In the genomic region with DNA sequence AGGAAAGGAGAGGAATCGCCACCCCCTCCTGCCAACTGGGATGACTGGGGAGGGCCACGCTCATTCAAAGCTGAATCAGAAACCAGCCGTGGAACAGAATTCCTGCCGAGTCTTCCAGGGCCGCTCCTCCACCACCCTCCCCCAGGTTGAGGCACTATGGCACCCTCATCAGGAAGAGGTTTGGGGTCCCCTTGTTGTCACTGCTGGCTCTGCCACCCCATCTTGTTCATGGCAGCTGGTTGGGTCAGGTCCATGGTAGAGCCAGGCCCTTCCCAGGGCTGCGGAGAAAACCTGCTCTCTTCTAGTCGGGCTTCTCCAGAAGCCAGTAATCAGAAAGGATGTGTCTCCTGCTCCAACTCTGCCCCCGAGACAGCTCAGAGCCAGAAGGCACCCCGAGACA, we compare ENCODE assay signal across 22 cellular contexts. TPM values are rescaled to one million over a fixed set of nuclear protein-coding genes. Genes with fewer than 3 reads are reported as not detected.
"Had no signal": no experiment of that assay in that cellular context is flagged by ENCODE, and none has a peak within 500 bp of the region (broad histone marks: within the 10 kb centered on the region; RNA-seq: fewer than 3 reads in every experiment).

No MANE protein-coding gene starts in this region.

- ATAC-seq: activated T-cell treated with anti-CD3 and anti-CD28 coated beads, Interleukin-2, amount 50 U/mL, for 4 hours had no signal

- H3K27me3 Mint-ChIP-seq: activated CD4-positive, alpha-beta memory T cell treated with anti-CD3 and anti-CD28 coated beads for 36 hours; activated CD4-positive, alpha-beta T cell treated with anti-CD3 and anti-CD28 coated beads, Interleukin-2, amount 10 ng/mL, durations not matched to agents 7 days and 5 days; activated naive CD8-positive, alpha-beta T cell; brain had no signal

- H3K36me3 Mint-ChIP-seq: activated CD4-positive, alpha-beta memory T cell treated with anti-CD3 and anti-CD28 coated beads for 36 hours; brain had no signal

- H3K4me3 ChIP-seq: Peyer's patch had no signal

- H3K27ac ChIP-seq: Peyer's patch, VCaP had no signal

- H3K27me3 ChIP-seq: Peyer's patch had no signal

- DNase-seq: activated CD4-positive, alpha-beta T cell treated with anti-CD3 and anti-CD28 coated beads, Interleukin-2, amount 10 ng/mL, durations not matched to agents 7 days and 5 days; activated CD4-positive, CD25-positive, alpha-beta regulatory T cell; activated CD8-positive, alpha-beta memory T cell treated with anti-CD3 and anti-CD28 coated beads for 24 hours; activated gamma-delta T cell; activated T-cell treated with anti-CD3 and anti-CD28 coated beads, Interleukin-2, amount 50 U/mL, for 4 hours; amygdala; NCI-H1048; NCI-H146; NCI-H187 treated with DMSO at 0.1 percent for 48 hours; NCI-H2081 treated with DMSO at 0.1 percent for 48 hours; NCI-H446; NCI-H524; SHP77 treated with DMSO at 0.1 percent for 48 hours; T-helper 2 cell; T1000 had no signal

- H3K4me1 ChIP-seq: Peyer's patch had no signal

- H3K36me3 ChIP-seq: Peyer's patch had no signal

- H3K4me3 Mint-ChIP-seq: activated CD4-positive, alpha-beta memory T cell treated with anti-CD3 and anti-CD28 coated beads for 36 hours; activated CD4-positive, alpha-beta T cell treated with anti-CD3 and anti-CD28 coated beads, Interleukin-2, amount 10 ng/mL, durations not matched to agents 7 days and 5 days; activated naive CD4-positive, alpha-beta T cell treated with anti-CD3 and anti-CD28 coated beads for 36 hours; activated naive CD8-positive, alpha-beta T cell; activated T-cell treated with anti-CD3 and anti-CD28 coated beads, Interleukin-2, amount 50 U/mL, for 4 hours; brain; central memory CD8-positive, alpha-beta T cell had no signal

- H3K9me3 ChIP-seq: Peyer's patch had no signal

- H3K27ac Mint-ChIP-seq: activated CD4-positive, alpha-beta memory T cell treated with anti-CD3 and anti-CD28 coated beads for 36 hours; activated CD4-positive, alpha-beta T cell treated with anti-CD3 and anti-CD28 coated beads, Interleukin-2, amount 10 ng/mL, durations not matched to agents 7 days and 5 days; activated naive CD4-positive, alpha-beta T cell treated with anti-CD3 and anti-CD28 coated beads for 36 hours; activated naive CD8-positive, alpha-beta T cell; brain had no signal

- H3K9me3 Mint-ChIP-seq: activated CD4-positive, alpha-beta memory T cell treated with anti-CD3 and anti-CD28 coated beads for 36 hours; activated CD4-positive, alpha-beta T cell treated with anti-CD3 and anti-CD28 coated beads, Interleukin-2, amount 10 ng/mL, durations not matched to agents 7 days and 5 days; activated naive CD4-positive, alpha-beta T cell treated with anti-CD3 and anti-CD28 coated beads for 36 hours; activated T-cell treated with anti-CD3 and anti-CD28 coated beads, Interleukin-2, amount 50 U/mL, for 4 hours; central memory CD8-positive, alpha-beta T cell had no signal

RNA-seq across cellular contexts. Expression of gene KCNJ12, which starts 41.8 kb away (rescaled TPM):
- total RNA-seq: activated CD4-positive, alpha-beta memory T cell treated with anti-CD3 and anti-CD28 coated beads for 36 hours; activated CD4-positive, alpha-beta T cell treated with anti-CD3 and anti-CD28 coated beads, Interleukin-2, amount 10 ng/mL, durations not matched to agents 7 days and 5 days; activated naive CD4-positive, alpha-beta T cell treated with anti-CD3 and anti-CD28 coated beads for 36 hours had no signal
